In the genomic region with DNA sequence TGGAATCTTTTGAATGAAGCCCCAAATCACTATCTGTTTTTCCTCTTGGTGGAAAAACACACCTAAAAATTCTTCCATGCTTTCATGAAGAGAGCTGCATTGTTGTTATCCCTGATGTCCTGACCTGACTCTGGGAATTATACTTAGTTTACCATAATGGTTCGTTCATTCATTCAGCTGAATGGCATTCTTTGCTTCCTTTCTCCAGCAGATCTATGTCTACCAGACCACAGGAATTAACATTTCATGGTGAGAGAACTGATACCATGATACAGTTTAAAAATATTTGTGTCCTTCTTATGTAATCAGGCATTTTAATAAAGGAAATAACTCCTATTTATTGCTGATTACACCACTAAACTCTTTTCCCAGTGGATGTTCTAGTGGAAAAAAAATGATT, we compare ENCODE assay signal across 27 cellular contexts. TPM values are rescaled to one million over a fixed set of nuclear protein-coding genes. Genes with fewer than 3 reads are reported as not detected.
"Had no signal": no experiment of that assay in that cellular context is flagged by ENCODE, and none has a peak within 500 bp of the region (broad histone marks: within the 10 kb centered on the region; RNA-seq: fewer than 3 reads in every experiment).

No MANE protein-coding gene starts in this region.

- H3K4me1 Mint-ChIP-seq: immature natural killer cell; memory B cell; mesothelial cell of epicardium; stimulated activated naive B cell treated with anti-CD40 and anti-IgM and Interleukin-4, amounts not matched to agents 10 μg/mL and 1 μg/mL and 100 μg/mL, for 72 hours; stimulated activated naive CD8-positive, alpha-beta T cell treated with anti-CD3 and anti-CD28 coated beads, Interleukin-15, amount 100 ng/mL, for 72 hours had no signal

- H3K79me2 ChIP-seq: parathyroid adenoma had no signal

- H3K9ac ChIP-seq: neural progenitor cell, parathyroid adenoma had no signal

- H3K27ac Mint-ChIP-seq: dendritic cell treated with granulocyte-macrophage colony-stimulating factor and Interleukin-4, amounts not matched to agents 40 ng/mL and 50 ng/mL, for 4 days; effector memory CD8-positive, alpha-beta T cell; immature natural killer cell; memory B cell; mesothelial cell of epicardium; natural killer cell treated with Interleukin-12 subunit alpha and Interleukin-12 subunit beta and Interleukin-15 and Interleukin-18, amount 100 ng/mL, for 72 hours; neural progenitor cell; stimulated activated naive B cell treated with anti-CD40 and anti-IgM and Interleukin-4, amounts not matched to agents 10 μg/mL and 1 μg/mL and 100 μg/mL, for 72 hours; stimulated activated naive CD8-positive, alpha-beta T cell treated with anti-CD3 and anti-CD28 coated beads, Interleukin-15, amount 100 ng/mL, for 72 hours had no signal

- DNase-seq: effector memory CD8-positive, alpha-beta T cell; foreskin fibroblast; immature natural killer cell; kidney; left cardiac atrium; left ventricle myocardium inferior; lower lobe of right lung; retina; stimulated activated CD4-positive, alpha-beta T cell treated with anti-CD3 and anti-CD28 coated beads, Interleukin-2, amount 100 ng/mL, for 24 hours; stimulated activated CD4-positive, alpha-beta T cell treated with anti-CD3 and anti-CD28 coated beads, Interleukin-4, amount 100 ng/mL, for 4 hours; stimulated activated naive B cell treated with anti-CD40 and anti-IgM and Interleukin-4, amounts not matched to agents 10 μg/mL and 1 μg/mL and 100 μg/mL, for 72 hours; stimulated activated naive CD8-positive, alpha-beta T cell treated with anti-CD3 and anti-CD28 coated beads, Interleukin-15, amount 100 ng/mL, for 72 hours; testis had no signal

- H3K4me3 Mint-ChIP-seq: dendritic cell treated with granulocyte-macrophage colony-stimulating factor and Interleukin-4, amounts not matched to agents 40 ng/mL and 50 ng/mL, for 4 days; effector memory CD8-positive, alpha-beta T cell; immature natural killer cell; memory B cell; mesothelial cell of epicardium; natural killer cell treated with Interleukin-12 subunit alpha and Interleukin-12 subunit beta and Interleukin-15 and Interleukin-18, amount 100 ng/mL, for 72 hours; neural progenitor cell; stimulated activated naive B cell treated with anti-CD40 and anti-IgM and Interleukin-4, amounts not matched to agents 10 μg/mL and 1 μg/mL and 100 μg/mL, for 72 hours; stimulated activated naive CD8-positive, alpha-beta T cell treated with anti-CD3 and anti-CD28 coated beads, Interleukin-15, amount 100 ng/mL, for 72 hours had no signal

- H3K27me3 ChIP-seq: esophagus muscularis mucosa, testis, tibial nerve had no signal

- H3K36me3 ChIP-seq: esophagus muscularis mucosa, left ventricle myocardium inferior, lower lobe of right lung, neural progenitor cell, prostate gland, tibial nerve had no signal

- H3K27ac ChIP-seq: epithelial cell of prostate, esophagus muscularis mucosa, left ventricle myocardium inferior, lower lobe of right lung, neural progenitor cell, parathyroid adenoma, prostate gland, skin epidermis, testis, tibial nerve had no signal

- H2AFZ ChIP-seq: neural progenitor cell, parathyroid adenoma had no signal

- H3K4me2 ChIP-seq: neural progenitor cell had no signal

- H3K9me3 Mint-ChIP-seq: dendritic cell treated with granulocyte-macrophage colony-stimulating factor and Interleukin-4, amounts not matched to agents 40 ng/mL and 50 ng/mL, for 4 days; mesothelial cell of epicardium; neural progenitor cell; stimulated activated naive CD8-positive, alpha-beta T cell treated with anti-CD3 and anti-CD28 coated beads, Interleukin-15, amount 100 ng/mL, for 72 hours had no signal

- H3K27me3 Mint-ChIP-seq: dendritic cell treated with granulocyte-macrophage colony-stimulating factor and Interleukin-4, amounts not matched to agents 40 ng/mL and 50 ng/mL, for 4 days had no signal

- FAIRE-seq: colon, kidney had no signal

- H3K4me1 ChIP-seq: esophagus muscularis mucosa, left ventricle myocardium inferior, lower lobe of right lung, neural progenitor cell, parathyroid adenoma, prostate gland, testis, tibial nerve had no signal

- ATAC-seq: effector memory CD8-positive, alpha-beta T cell; left cardiac atrium; lower lobe of right lung; natural killer cell treated with Interleukin-12 subunit alpha and Interleukin-12 subunit beta and Interleukin-15 and Interleukin-18, amount 100 ng/mL, for 72 hours; sciatic nerve; stimulated activated naive B cell treated with anti-CD40 and anti-IgM and Interleukin-4, amounts not matched to agents 10 μg/mL and 1 μg/mL and 100 μg/mL, for 72 hours; stimulated activated naive CD8-positive, alpha-beta T cell treated with anti-CD3 and anti-CD28 coated beads, Interleukin-15, amount 100 ng/mL, for 72 hours had no signal

- H3K9me3 ChIP-seq: esophagus muscularis mucosa, left ventricle myocardium inferior, lower lobe of right lung, prostate gland, testis, tibial nerve had no signal

- H3K36me3 Mint-ChIP-seq: immature natural killer cell; memory B cell; mesothelial cell of epicardium; natural killer cell treated with Interleukin-12 subunit alpha and Interleukin-12 subunit beta and Interleukin-15 and Interleukin-18, amount 100 ng/mL, for 72 hours; neural progenitor cell; stimulated activated naive B cell treated with anti-CD40 and anti-IgM and Interleukin-4, amounts not matched to agents 10 μg/mL and 1 μg/mL and 100 μg/mL, for 72 hours had no signal

- H3K4me3 ChIP-seq: esophagus muscularis mucosa, left ventricle myocardium inferior, lower lobe of right lung, neural progenitor cell, prostate gland, skin epidermis, testis, tibial nerve had no signal

RNA-seq across cellular contexts. Expression of a gene that starts 11.1 kb away (rescaled TPM):
- total RNA-seq: kidney, left cardiac atrium, left ventricle myocardium inferior, ureter had no signal
